1 cellular context compared by ENCODE assay signal in genomic region chr14:96149131-96149530, GRCh38.
TF ChIP-seq lines count a peak whose summit lies in the region.

No MANE protein-coding gene starts in this region.

TF ChIP-seq in IMR-90, 13 proteins besides CTCF, POLR2A, EP300 and RAD21 (continued from another document):
- TF ChIP-seq, protein P1, sequence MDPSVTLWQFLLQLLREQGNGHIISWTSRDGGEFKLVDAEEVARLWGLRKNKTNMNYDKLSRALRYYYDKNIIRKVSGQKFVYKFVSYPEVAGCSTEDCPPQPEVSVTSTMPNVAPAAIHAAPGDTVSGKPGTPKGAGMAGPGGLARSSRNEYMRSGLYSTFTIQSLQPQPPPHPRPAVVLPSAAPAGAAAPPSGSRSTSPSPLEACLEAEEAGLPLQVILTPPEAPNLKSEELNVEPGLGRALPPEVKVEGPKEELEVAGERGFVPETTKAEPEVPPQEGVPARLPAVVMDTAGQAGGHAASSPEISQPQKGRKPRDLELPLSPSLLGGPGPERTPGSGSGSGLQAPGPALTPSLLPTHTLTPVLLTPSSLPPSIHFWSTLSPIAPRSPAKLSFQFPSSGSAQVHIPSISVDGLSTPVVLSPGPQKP (IDR thresholded peaks at IDR 0.05; ENCODE audit: borderline replicate concordance, low read depth, low read length): no peak
- TF ChIP-seq RCOR1 (IDR thresholded peaks at IDR 0.05; ENCODE audit: insufficient replicate concordance, low read length) (no peak), CHD1 (IDR thresholded peaks at IDR 0.05; ENCODE audit: low read depth, low read length) (no peak), MXI1 (IDR thresholded peaks at IDR 0.05; ENCODE audit: borderline replicate concordance, low read depth, low read length) (no peak), BHLHE40 (IDR thresholded peaks at IDR 0.05; ENCODE audit: low read depth, low read length) (no peak), MAZ (IDR thresholded peaks at IDR 0.05; ENCODE audit: borderline replicate concordance, low read depth, low read length) (no peak), SMC3 (IDR thresholded peaks at IDR 0.05; ENCODE audit: low read depth, low read length) (no peak), FOS (IDR thresholded peaks at IDR 0.05; ENCODE audit: low read depth, low read length) (no peak), NFE2L2 (IDR thresholded peaks at IDR 0.05; ENCODE audit: low read depth, low read length) (no peak)
TF ChIP-seq in IMR-90: peak in this region for 0.
